Comparison of ENCODE assay signal across 26 cellular contexts in genomic region chr7:137519964-137520363, GRCh38.
"Had no signal": no experiment of that assay in that cellular context is flagged by ENCODE, and none has a peak within 500 bp of the region (broad histone marks: within the 10 kb centered on the region; RNA-seq: fewer than 3 reads in every experiment).

No MANE protein-coding gene starts in this region.

- H3K4me1 Mint-ChIP-seq: activated naive CD4-positive, alpha-beta T cell treated with anti-CD3 and anti-CD28 coated beads, Interleukin-2, amount 10 ng/mL, durations not matched to agents 7 days and 5 days; central memory CD8-positive, alpha-beta T cell; nephron progenitor cell; stimulated activated memory B cell treated with anti-CD40 and anti-IgM and Interleukin-4, amounts not matched to agents 10 μg/mL and 1 μg/mL and 100 μg/mL, for 72 hours had no signal

- H3K27ac ChIP-seq: colonic mucosa, dorsolateral prefrontal cortex, heart left ventricle, pancreas, skin epidermis, stomach, suprapubic skin, tibial nerve had no signal

- H3K4me1 ChIP-seq: colonic mucosa, heart left ventricle, pancreas, stomach, suprapubic skin, tibial nerve had no signal

- H3K36me3 ChIP-seq: colonic mucosa, heart left ventricle, pancreas, stomach, suprapubic skin, tibial nerve had no signal

- H3K27ac Mint-ChIP-seq: activated naive CD4-positive, alpha-beta T cell treated with anti-CD3 and anti-CD28 coated beads, Interleukin-2, amount 10 ng/mL, durations not matched to agents 7 days and 5 days; effector memory CD8-positive, alpha-beta T cell; nephron progenitor cell; stimulated activated memory B cell treated with anti-CD40 and anti-IgM and Interleukin-4, amounts not matched to agents 10 μg/mL and 1 μg/mL and 100 μg/mL, for 72 hours had no signal

- H3K9me3 Mint-ChIP-seq: activated naive CD4-positive, alpha-beta T cell treated with anti-CD3 and anti-CD28 coated beads, Interleukin-2, amount 10 ng/mL, durations not matched to agents 7 days and 5 days; nephron progenitor cell had no signal

- H3K36me3 Mint-ChIP-seq: activated naive CD4-positive, alpha-beta T cell treated with anti-CD3 and anti-CD28 coated beads, Interleukin-2, amount 10 ng/mL, durations not matched to agents 7 days and 5 days; stimulated activated memory B cell treated with anti-CD40 and anti-IgM and Interleukin-4, amounts not matched to agents 10 μg/mL and 1 μg/mL and 100 μg/mL, for 72 hours had no signal

- ATAC-seq: activated T-cell treated with anti-CD3 and anti-CD28 coated beads, Interleukin-2, amount 50 U/mL, for 4 hours; effector memory CD8-positive, alpha-beta T cell; esophagus mucosa; heart left ventricle; left colon; pancreas; right cardiac atrium; stimulated activated memory B cell treated with anti-CD40 and anti-IgM and Interleukin-4, amounts not matched to agents 10 μg/mL and 1 μg/mL and 100 μg/mL, for 72 hours had no signal

- H3K27me3 Mint-ChIP-seq: activated naive CD4-positive, alpha-beta T cell treated with anti-CD3 and anti-CD28 coated beads, Interleukin-2, amount 10 ng/mL, durations not matched to agents 7 days and 5 days; central memory CD8-positive, alpha-beta T cell; effector memory CD8-positive, alpha-beta T cell; stimulated activated memory B cell treated with anti-CD40 and anti-IgM and Interleukin-4, amounts not matched to agents 10 μg/mL and 1 μg/mL and 100 μg/mL, for 72 hours had no signal

- H3K4me3 Mint-ChIP-seq: activated naive CD4-positive, alpha-beta T cell treated with anti-CD3 and anti-CD28 coated beads, Interleukin-2, amount 10 ng/mL, durations not matched to agents 7 days and 5 days; activated T-cell treated with anti-CD3 and anti-CD28 coated beads, Interleukin-2, amount 50 U/mL, for 4 hours; central memory CD8-positive, alpha-beta T cell; effector memory CD8-positive, alpha-beta T cell; nephron progenitor cell; stimulated activated memory B cell treated with anti-CD40 and anti-IgM and Interleukin-4, amounts not matched to agents 10 μg/mL and 1 μg/mL and 100 μg/mL, for 72 hours had no signal

- H3K27me3 ChIP-seq: colonic mucosa, dorsolateral prefrontal cortex, heart left ventricle, pancreas, stomach, suprapubic skin, tibial nerve had no signal

- H3K4me3 ChIP-seq: colonic mucosa, dorsolateral prefrontal cortex, heart left ventricle, pancreas, skin epidermis, stomach, suprapubic skin, tibial nerve had no signal

- DNase-seq: activated CD4-positive, alpha-beta T cell treated with anti-CD3 and anti-CD28 coated beads for 4 hours; activated CD4-positive, alpha-beta T cell treated with anti-CD3 and anti-CD28 coated beads, Interleukin-2, amount 50 U/mL, for 48 hours; activated CD4-positive, CD25-positive, alpha-beta regulatory T cell; activated CD8-positive, alpha-beta memory T cell treated with anti-CD3 and anti-CD28 coated beads, Interleukin-2, amount 50 U/mL, for 48 hours; activated effector memory CD4-positive, alpha-beta T cell treated with Interleukin-2 at 50 U/mL for 16 hours; activated naive CD4-positive, alpha-beta T cell treated with anti-CD3 and anti-CD28 coated beads, Interleukin-2, amount 10 ng/mL, durations not matched to agents 7 days and 5 days; activated T-cell treated with anti-CD3 and anti-CD28 coated beads, Interleukin-2, amount 50 U/mL, for 4 hours; aorta; colonic mucosa; dorsolateral prefrontal cortex; effector memory CD8-positive, alpha-beta T cell; heart left ventricle; left colon; mesenchymal stem cell; nephron progenitor cell; pancreas; right cardiac atrium; stimulated activated CD4-positive, alpha-beta T cell treated with anti-CD3 and anti-CD28 coated beads, Interleukin-2, amount 100 ng/mL, for 24 hours; stomach; T-helper 1 cell had no signal

- H3K9me3 ChIP-seq: colonic mucosa, heart left ventricle, pancreas, stomach, suprapubic skin, tibial nerve had no signal
